In genomic region chr1:192808588-192809285, GRCh38 we compare ENCODE assay signal across 1 cellular context.
A peak's percentile ranks its signal among the peaks of the same experiment; 100 is the strongest.
TF ChIP-seq lines count a peak whose summit lies in the region.

Gene RGS2, plus strand, starts transcription at chr1:192809039. Its CDS starts 33 bp downstream, at chr1:192809072.

TF ChIP-seq in HepG2, 621 proteins besides CTCF, POLR2A, EP300 and RAD21 (continued from another document):
- TF ChIP-seq, protein P1, sequence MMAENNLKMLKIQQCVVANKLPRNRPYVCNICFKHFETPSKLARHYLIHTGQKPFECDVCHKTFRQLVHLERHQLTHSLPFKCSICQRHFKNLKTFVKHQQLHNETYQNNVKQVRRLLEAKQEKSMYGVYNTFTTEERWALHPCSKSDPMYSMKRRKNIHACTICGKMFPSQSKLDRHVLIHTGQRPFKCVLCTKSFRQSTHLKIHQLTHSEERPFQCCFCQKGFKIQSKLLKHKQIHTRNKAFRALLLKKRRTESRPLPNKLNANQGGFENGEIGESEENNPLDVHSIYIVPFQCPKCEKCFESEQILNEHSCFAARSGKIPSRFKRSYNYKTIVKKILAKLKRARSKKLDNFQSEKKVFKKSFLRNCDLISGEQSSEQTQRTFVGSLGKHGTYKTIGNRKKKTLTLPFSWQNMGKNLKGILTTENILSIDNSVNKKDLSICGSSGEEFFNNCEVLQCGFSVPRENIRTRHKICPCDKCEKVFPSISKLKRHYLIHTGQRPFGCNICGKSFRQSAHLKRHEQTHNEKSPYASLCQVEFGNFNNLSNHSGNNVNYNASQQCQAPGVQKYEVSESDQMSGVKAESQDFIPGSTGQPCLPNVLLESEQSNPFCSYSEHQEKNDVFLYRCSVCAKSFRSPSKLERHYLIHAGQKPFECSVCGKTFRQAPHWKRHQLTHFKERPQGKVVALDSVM (CRISPR knock-in tag; IDR thresholded peaks at IDR 0.05): no peak
- peak; percentile 73; the same call in 1 of the 2 replicates for TF ChIP-seq ZNF510 (CRISPR knock-in tag; IDR thresholded peaks at IDR 0.05; ENCODE audit: low read depth)
- peak; percentile 97 for TF ChIP-seq ZNF678 (CRISPR knock-in tag; IDR thresholded peaks at IDR 0.05)
- TF ChIP-seq RELA (CRISPR knock-in tag; IDR thresholded peaks at IDR 0.05): peak; percentile 28; the same call in 1 of the 2 replicates
- TF ChIP-seq PCBP2 (optimal IDR thresholded peaks at IDR 0.05; ENCODE audit: low read depth, low read length, poor library complexity, severe bottlenecking): no peak
- TF ChIP-seq, protein P2, sequence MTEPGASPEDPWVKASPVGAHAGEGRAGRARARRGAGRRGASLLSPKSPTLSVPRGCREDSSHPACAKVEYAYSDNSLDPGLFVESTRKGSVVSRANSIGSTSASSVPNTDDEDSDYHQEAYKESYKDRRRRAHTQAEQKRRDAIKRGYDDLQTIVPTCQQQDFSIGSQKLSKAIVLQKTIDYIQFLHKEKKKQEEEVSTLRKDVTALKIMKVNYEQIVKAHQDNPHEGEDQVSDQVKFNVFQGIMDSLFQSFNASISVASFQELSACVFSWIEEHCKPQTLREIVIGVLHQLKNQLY (CRISPR knock-in tag; IDR thresholded peaks at IDR 0.05): peak; percentile 11; the same call in 1 of the 2 replicates
- TF ChIP-seq HOXD1 (CRISPR knock-in tag; IDR thresholded peaks at IDR 0.05): no peak; the same call in 1 of the 2 replicates
